Comparison of ENCODE assay signal across 16 cellular contexts in genomic region chr17:17016199-17017197, GRCh38. TPM values are rescaled to one million over a fixed set of nuclear protein-coding genes. Genes with fewer than 3 reads are reported as not detected.
DNase-seq lines count a peak whose midpoint lies in the region; ATAC-seq and TF ChIP-seq lines count a peak whose summit lies in the region.
"Not testable (repeated sequence)": the region's sequence is repeated elsewhere in the genome, so short reads cannot be mapped to it uniquely, and the experiment has no call there.
"Had no signal": no experiment of that assay in that cellular context is flagged by ENCODE, and none has a peak within 500 bp of the region (broad histone marks: within the 10 kb centered on the region; RNA-seq: fewer than 3 reads in every experiment).

No MANE protein-coding gene starts in this region.

- not testable (repeated sequence) for H3K36me3 Mint-ChIP-seq in CD8-positive, alpha-beta T cell; activated T-helper 2 cell treated with anti-CD3 and anti-CD28 coated beads, Interferon-gamma antibody, Interleukin-2, Interleukin-4, amounts not matched to agents 10 μg/mL and 5 μg/mL and 100 μg/mL, durations not matched to agents 14 hours and 24 hours and 36 hours (ENCODE audit: low read depth)

- CTCF ChIA-PET in CD8-positive, alpha-beta T cell (lab: Charles Lee): interaction anchor here (0.5 to 1.4 kb wide), 3 partner anchors 16 to 623 kb away, joined by 3 to 5 read pairs (median 4); no protein-coding TSS in a partner anchor
- CTCF ChIA-PET in PC-3 (lab: Charles Lee): not testable (repeated sequence)

- peak; percentile 44 for ATAC-seq in CD8-positive, alpha-beta T cell
- not testable (repeated sequence) for ATAC-seq in PC-3
- peak; percentile 55 for ATAC-seq in stimulated activated naive CD8-positive, alpha-beta T cell treated with anti-CD3 and anti-CD28 coated beads, Interleukin-15, amount 100 ng/mL, for 72 hours

- POLR2A ChIA-PET in CD8-positive, alpha-beta T cell (lab: Charles Lee): not testable (repeated sequence)
- POLR2A ChIA-PET in PC-3 (lab: Charles Lee; ENCODE audit: unreplicated experiment): interaction anchor here (0.6 to 1.2 kb wide), 2 partner anchors 12 to 29 kb away, joined by 7 to 10 read pairs; no protein-coding TSS in a partner anchor

- not testable (repeated sequence) for H3K27ac ChIP-seq in CD8-positive, alpha-beta T cell (ENCODE audit: low read depth, low read length); osteoblast (ENCODE audit: low read depth, low read length)
- peak overlapping the region; percentile 96 for H3K27ac ChIP-seq in PC-3 (ENCODE audit: low read length)
- peak overlapping the region; percentile 84 for H3K27ac ChIP-seq in VCaP

- H3K4me3 Mint-ChIP-seq in CD8-positive, alpha-beta T cell; activated T-helper 2 cell treated with anti-CD3 and anti-CD28 coated beads, Interferon-gamma antibody, Interleukin-2, Interleukin-4, amounts not matched to agents 10 μg/mL and 5 μg/mL and 100 μg/mL, durations not matched to agents 14 hours and 24 hours and 36 hours (ENCODE audit: low read depth); stimulated activated naive CD8-positive, alpha-beta T cell treated with anti-CD3 and anti-CD28 coated beads, Interleukin-15, amount 100 ng/mL, for 72 hours: not testable (repeated sequence)

- H3K27ac Mint-ChIP-seq in CD8-positive, alpha-beta T cell: peak overlapping the region; percentile 14
- H3K27ac Mint-ChIP-seq in activated T-helper 2 cell treated with anti-CD3 and anti-CD28 coated beads, Interferon-gamma antibody, Interleukin-2, Interleukin-4, amounts not matched to agents 10 μg/mL and 5 μg/mL and 100 μg/mL, durations not matched to agents 14 hours and 24 hours and 36 hours: peak overlapping the region; percentile 60
- peak overlapping the region in 1 of 2 donors; percentile 58 for H3K27ac Mint-ChIP-seq in stimulated activated naive CD8-positive, alpha-beta T cell treated with anti-CD3 and anti-CD28 coated beads, Interleukin-15, amount 100 ng/mL, for 72 hours

- DNase-seq in CD8-positive, alpha-beta T cell; activated T-helper 2 cell treated with anti-CD3 and anti-CD28 coated beads, Interferon-gamma antibody, Interleukin-2, Interleukin-4, amounts not matched to agents 10 μg/mL and 5 μg/mL and 100 μg/mL, durations not matched to agents 14 hours and 24 hours and 36 hours (ENCODE audit: low spot score); stimulated activated naive CD8-positive, alpha-beta T cell treated with anti-CD3 and anti-CD28 coated beads, Interleukin-15, amount 100 ng/mL, for 72 hours: not testable (repeated sequence)
- DNase-seq in KBM-7 (peak; percentile 82), PC-3 (peak; percentile 56), ecto neural progenitor cell (ENCODE audit: low spot score) (peak; percentile 29), osteoblast (ENCODE audit: insufficient read length, low spot score, missing footprints) (peak; percentile 52)

- not testable (repeated sequence) for TF ChIP-seq CTCF in CD8-positive, alpha-beta T cell (IDR thresholded peaks at IDR 0.05); PC-3 (conservative IDR thresholded peaks at IDR 0.05; ENCODE audit: low read depth, low read length); VCaP (conservative IDR thresholded peaks at IDR 0.05); osteoblast (IDR thresholded peaks at IDR 0.05; ENCODE audit: extremely low read depth, low read depth, low read length)

- H3K9ac ChIP-seq in PC-3 (ENCODE audit: low read length): peak overlapping the region; percentile 88; the same call in 1 of the 2 replicates

- intact Hi-C loops in CD8-positive, alpha-beta T cell (cut with DNase I, micrococcal nuclease): loop anchor here in 1 of 2 experiments (5.0 kb wide), 1 partner anchor 51 kb away; no protein-coding TSS in a partner anchor
- intact Hi-C loops in PC-3 (cut with micrococcal nuclease); activated T-helper 2 cell treated with anti-CD3 and anti-CD28 coated beads, Interferon-gamma antibody, Interleukin-2, Interleukin-4, amounts not matched to agents 10 μg/mL and 5 μg/mL and 100 μg/mL, durations not matched to agents 14 hours and 24 hours and 36 hours (cut with micrococcal nuclease): not testable (repeated sequence)

- H3K36me3 ChIP-seq in CD8-positive, alpha-beta T cell (ENCODE audit: insufficient read depth, low read length); PC-3 (ENCODE audit: low read depth, low read length); osteoblast (ENCODE audit: insufficient read depth, low read length): not testable (repeated sequence)

- not testable (repeated sequence) for BruUV-seq in PC-3 (replicated peaks; lab: Mats Ljungman, UMichigan)

- not testable (repeated sequence) for H4K20me1 ChIP-seq in PC-3 (ENCODE audit: low read length); osteoblast (ENCODE audit: insufficient read depth, low read length)

- H3K4me3 ChIP-seq in CD8-positive, alpha-beta T cell (ENCODE audit: low read depth, low read length); PC-3 (ENCODE audit: low read length); osteoblast (ENCODE audit: insufficient read depth, low read length): not testable (repeated sequence)

- not testable (repeated sequence) for H3K27me3 ChIP-seq in CD8-positive, alpha-beta T cell (ENCODE audit: insufficient read depth, low read length); PC-3 (ENCODE audit: low read length); osteoblast (ENCODE audit: insufficient read depth, low read length)

- H3K4me1 ChIP-seq in CD8-positive, alpha-beta T cell (ENCODE audit: insufficient read depth, low read length); osteoblast (ENCODE audit: insufficient read depth, low read length): not testable (repeated sequence)
- H3K4me1 ChIP-seq in PC-3 (ENCODE audit: insufficient read depth, low read length): peaks cover 61% of the 10 kb centered on the region

- H3K9me2 ChIP-seq in PC-3 (replicated peaks; ENCODE audit: low read length): not testable (repeated sequence)

- peaks cover 48% of the 10 kb centered on the region for H3K79me2 ChIP-seq in PC-3 (ENCODE audit: low read length)
- not testable (repeated sequence) for H3K79me2 ChIP-seq in osteoblast (ENCODE audit: insufficient read depth, low read length)

- in situ Hi-C loops in KBM-7 (cut with MboI; ENCODE audit: low pct_unique_long_range_greater_than_20kb, low sequenced_read_pairs): loop anchor here (25.0 kb wide), 1 partner anchor 296 kb away; the partner anchor contains the start of gene NT5M

- not testable (repeated sequence) for H3F3A ChIP-seq in PC-3 (ENCODE audit: low read length, unreplicated experiment)

- peaks cover 23% of the 10 kb centered on the region for H3K4me1 Mint-ChIP-seq in CD8-positive, alpha-beta T cell (ENCODE audit: low read depth)
- H3K4me1 Mint-ChIP-seq in activated T-helper 2 cell treated with anti-CD3 and anti-CD28 coated beads, Interferon-gamma antibody, Interleukin-2, Interleukin-4, amounts not matched to agents 10 μg/mL and 5 μg/mL and 100 μg/mL, durations not matched to agents 14 hours and 24 hours and 36 hours (ENCODE audit: low read depth): peaks cover 20% of the 10 kb centered on the region
- peaks cover 40% of the 10 kb centered on the region for H3K4me1 Mint-ChIP-seq in stimulated activated naive CD8-positive, alpha-beta T cell treated with anti-CD3 and anti-CD28 coated beads, Interleukin-15, amount 100 ng/mL, for 72 hours

- H3K4me2 ChIP-seq in PC-3 (ENCODE audit: low read length); osteoblast (ENCODE audit: insufficient read depth, low read length): not testable (repeated sequence)

- H3K27me3 Mint-ChIP-seq in CD8-positive, alpha-beta T cell (ENCODE audit: low read depth); activated T-helper 2 cell treated with anti-CD3 and anti-CD28 coated beads, Interferon-gamma antibody, Interleukin-2, Interleukin-4, amounts not matched to agents 10 μg/mL and 5 μg/mL and 100 μg/mL, durations not matched to agents 14 hours and 24 hours and 36 hours (ENCODE audit: low read depth); stimulated activated naive CD8-positive, alpha-beta T cell treated with anti-CD3 and anti-CD28 coated beads, Interleukin-15, amount 100 ng/mL, for 72 hours: not testable (repeated sequence)

- not testable (repeated sequence) for H3K9me3 Mint-ChIP-seq in CD8-positive, alpha-beta T cell; activated T-helper 2 cell treated with anti-CD3 and anti-CD28 coated beads, Interferon-gamma antibody, Interleukin-2, Interleukin-4, amounts not matched to agents 10 μg/mL and 5 μg/mL and 100 μg/mL, durations not matched to agents 14 hours and 24 hours and 36 hours; stimulated activated naive CD8-positive, alpha-beta T cell treated with anti-CD3 and anti-CD28 coated beads, Interleukin-15, amount 100 ng/mL, for 72 hours

- H3K9me3 ChIP-seq in CD8-positive, alpha-beta T cell (ENCODE audit: low read length); PC-3 (ENCODE audit: low read length); osteoblast (ENCODE audit: low read depth, low read length): not testable (repeated sequence)

- H2AFZ ChIP-seq in PC-3 (ENCODE audit: low read length); osteoblast (ENCODE audit: low read length): not testable (repeated sequence)

RNA-seq across cellular contexts. Expression of gene MPRIP, which starts 25.8 kb away (rescaled TPM):
- total RNA-seq in CD8-positive, alpha-beta T cell: 100 to 1,000 TPM; 146 to 149 TPM
- 1,274 and 1,459 TPM in 2 replicates for total RNA-seq in PC-3 (2014; rRNA removed)
- 141 and 144 TPM in 2 replicates for total RNA-seq in activated T-helper 2 cell treated with anti-CD3 and anti-CD28 coated beads, Interferon-gamma antibody, Interleukin-2, Interleukin-4, amounts not matched to agents 10 μg/mL and 5 μg/mL and 100 μg/mL, durations not matched to agents 14 hours and 24 hours and 36 hours
- total RNA-seq in osteoblast: 120 and 149 TPM in 2 replicates

RNA-seq across cellular contexts. Expression of gene TNFRSF13B, which starts 44.6 kb away (rescaled TPM):
- total RNA-seq in CD8-positive, alpha-beta T cell: not detected
- not detected in 2 replicates for total RNA-seq in PC-3 (2014; rRNA removed)
- total RNA-seq in activated T-helper 2 cell treated with anti-CD3 and anti-CD28 coated beads, Interferon-gamma antibody, Interleukin-2, Interleukin-4, amounts not matched to agents 10 μg/mL and 5 μg/mL and 100 μg/mL, durations not matched to agents 14 hours and 24 hours and 36 hours: 0.14 TPM in 1 of 2 replicates, not detected in the other
- not detected in 2 replicates for total RNA-seq in osteoblast
- total RNA-seq: activated CD8-positive, alpha-beta memory T cell treated with anti-CD3 and anti-CD28 coated beads for 36 hours; aorta; cerebellum; glomerular endothelial cell; IMR-90; mesothelial cell of epicardium; neural crest cell; pulmonary artery endothelial cell had no signal
